ENCODE assay signal across 18 cellular contexts in genomic region chr5:66981705-66982387, GRCh38.
DNase-seq lines count a peak whose midpoint lies in the region; ATAC-seq and TF ChIP-seq lines count a peak whose summit lies in the region.
"Had no signal": no experiment of that assay in that cellular context is flagged by ENCODE, and none has a peak within 500 bp of the region (broad histone marks: within the 10 kb centered on the region; RNA-seq: fewer than 3 reads in every experiment).

No MANE protein-coding gene starts in this region.

- TF ChIP-seq CTCF in thoracic aorta (IDR thresholded peaks at IDR 0.05): no peak

- peaks cover 4% of the 10 kb centered on the region for H3K4me1 ChIP-seq in right cardiac atrium (ENCODE audit: control insufficient read depth, insufficient read depth, low read length)
- H3K4me1 ChIP-seq in thoracic aorta (ENCODE audit: control insufficient read depth in 1 of 2, low read depth in 2 of 2): peaks cover 10 to 29% of the 10 kb centered on the region in 2 donors
- H3K4me1 ChIP-seq: body of pancreas had no signal

- H3K36me3 ChIP-seq in thoracic aorta: no peaks in the 10 kb centered on the region
- H3K36me3 ChIP-seq: right lobe of liver had no signal

- H3K27me3 ChIP-seq in right cardiac atrium (ENCODE audit: control insufficient read depth, insufficient read depth) (no peaks in the 10 kb centered on the region), thoracic aorta (replicated peaks; ENCODE audit: insufficient read depth) (no peaks in the 10 kb centered on the region)
- H3K27me3 ChIP-seq: body of pancreas, right lobe of liver had no signal

- H3K4me3 ChIP-seq in right cardiac atrium (ENCODE audit: low read length) (no peak overlapping the region), thoracic aorta (peak overlapping the region; percentile 6)
- H3K4me3 ChIP-seq: body of pancreas, right lobe of liver had no signal

- intact Hi-C loops in right cardiac atrium (cut with DNase I): loop anchor here in 1 of 4 donors (10.0 kb wide), 1 partner anchor 113 kb away; no protein-coding TSS in a partner anchor

- H3K9me3 ChIP-seq in right cardiac atrium (ENCODE audit: control insufficient read depth, low read length): no peaks in the 10 kb centered on the region
- no peaks in the 10 kb centered on the region for H3K9me3 ChIP-seq in thoracic aorta
- H3K9me3 ChIP-seq: body of pancreas, right lobe of liver had no signal

- DNase-seq in NCI-H2029 (lab: John Stamatoyannopoulos, UW): peak; percentile 45
- DNase-seq in right cardiac atrium: no peak
- no peak for DNase-seq in thoracic aorta (ENCODE audit: low spot score)
- DNase-seq in iPS-NIHi11 (ENCODE audit: low spot score): no peak
- no peak for DNase-seq in putamen (ENCODE audit: low spot score)
- DNase-seq: activated CD8-positive, alpha-beta T cell treated with anti-CD3 and anti-CD28 coated beads for 36 hours; activated T-cell treated with anti-CD3 and anti-CD28 coated beads, Interleukin-2, amount 50 U/mL, for 48 hours; AML-193; body of pancreas; COR-L47; head of caudate nucleus; MM.1S; NCI-H2171 treated with DMSO at 0.1 percent for 48 hours; right lobe of liver; SHP77; stimulated activated CD4-positive, alpha-beta T cell treated with anti-CD3 and anti-CD28 coated beads, Interleukin-1b, Interleukin-23, amount 100 ng/mL, for 48 hours had no signal

- WGBS in right cardiac atrium: 77% methylated on average over 4 of the region's 4 CpGs

- peak overlapping the region; percentile 29 for H3K27ac ChIP-seq in angular gyrus (ENCODE audit: low read depth, low read length)
- H3K27ac ChIP-seq in right cardiac atrium (ENCODE audit: low read length): no peak overlapping the region
- peak overlapping the region; percentile 26 to 57 for H3K27ac ChIP-seq in thoracic aorta
- H3K27ac ChIP-seq: body of pancreas, right lobe of liver had no signal

- ATAC-seq in right cardiac atrium (peak; percentile 27 to 59), thoracic aorta (ENCODE audit: insufficient number of reproducible peaks, low FRiP score, low read depth) (peak; percentile 30), HG02610 (IDR thresholded peaks at IDR 0.05; ENCODE audit: unreplicated experiment) (no peak)
- ATAC-seq: activated CD8-positive, alpha-beta T cell treated with anti-CD3 and anti-CD28 coated beads for 36 hours; body of pancreas; right lobe of liver had no signal
